6 cellular contexts compared by ENCODE assay signal in the genomic region with DNA sequence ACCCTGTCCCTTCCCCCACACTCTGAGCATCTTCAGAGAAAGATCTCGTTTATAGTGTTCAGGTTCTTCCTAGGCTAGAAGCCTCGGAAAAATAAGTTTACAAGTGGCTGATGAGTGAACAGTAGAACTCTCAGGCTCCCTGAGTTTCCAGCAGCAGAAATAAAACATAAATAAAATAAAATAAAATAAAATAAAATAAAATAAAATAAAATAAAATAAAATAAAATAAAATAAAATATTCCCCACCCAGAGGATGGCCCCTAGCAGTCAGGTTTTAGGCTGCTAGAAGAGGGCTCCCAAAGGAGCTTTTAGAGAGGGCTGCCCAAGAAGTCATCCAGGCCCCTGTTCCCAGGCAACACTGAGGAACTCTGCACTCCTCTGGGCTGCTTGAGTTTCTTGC.
"Had no signal": no experiment of that assay in that cellular context is flagged by ENCODE, and none has a peak within 500 bp of the region (broad histone marks: within the 10 kb centered on the region; RNA-seq: fewer than 3 reads in every experiment).

No MANE protein-coding gene starts in this region.

- H3K4me3 Mint-ChIP-seq: GM23338, H9, IgD-negative memory B cell had no signal

- H3K27ac Mint-ChIP-seq: GM23338, H9, IgD-negative memory B cell had no signal

- DNase-seq: H9, HCEC 1CT, KBM-7 had no signal

- H3K9me3 Mint-ChIP-seq: GM23338, H9, IgD-negative memory B cell had no signal

- H3K4me1 Mint-ChIP-seq: IgD-negative memory B cell had no signal

- ATAC-seq: GM23338, HepG2 had no signal
